In the genomic region with DNA sequence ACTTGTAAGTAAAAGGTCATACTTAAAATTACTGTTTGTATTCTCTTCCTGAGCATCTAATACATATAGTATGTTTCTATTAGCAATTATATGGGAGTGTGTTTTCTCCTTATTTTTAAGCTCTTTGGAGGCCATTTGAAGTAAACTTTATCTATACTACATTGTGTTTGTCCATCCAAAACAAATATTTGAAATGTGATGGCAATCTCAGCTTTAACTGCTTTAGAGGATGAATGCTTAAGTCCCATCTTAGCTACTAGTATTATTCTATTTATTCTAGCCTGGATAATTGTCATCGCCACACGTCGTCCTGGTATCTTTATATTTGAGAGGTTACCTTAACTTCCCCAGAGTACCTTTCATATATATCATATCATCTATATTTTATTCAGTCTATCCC, we compare ENCODE assay signal across 4 cellular contexts.
"Had no signal": no experiment of that assay in that cellular context is flagged by ENCODE, and none has a peak within 500 bp of the region (broad histone marks: within the 10 kb centered on the region; RNA-seq: fewer than 3 reads in every experiment).

No MANE protein-coding gene starts in this region.

- H3K4me3 ChIP-seq: K562 had no signal

- DNase-seq: IMR-90, KBM-7, KG1 had no signal
